In the genomic region with DNA sequence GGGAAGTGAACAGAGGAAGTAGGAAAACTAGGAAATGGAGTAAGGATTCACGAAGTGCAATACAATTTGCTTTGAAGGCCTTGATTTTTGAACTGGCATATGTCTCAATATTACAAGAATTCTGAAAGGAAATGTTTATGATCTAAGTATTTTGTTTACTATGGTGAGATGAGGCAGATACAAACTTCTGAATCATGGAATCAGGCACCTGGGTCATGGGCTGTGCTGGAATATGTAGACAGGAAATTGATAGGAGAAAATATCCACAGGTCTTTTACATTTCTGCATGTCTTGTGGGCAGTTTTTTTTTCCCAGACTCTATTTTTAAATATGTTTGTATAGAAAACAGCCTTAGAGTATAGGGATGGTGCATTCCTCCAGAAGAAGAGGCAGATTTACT, we compare ENCODE assay signal across 25 cellular contexts.
"Had no signal": no experiment of that assay in that cellular context is flagged by ENCODE, and none has a peak within 500 bp of the region (broad histone marks: within the 10 kb centered on the region; RNA-seq: fewer than 3 reads in every experiment).

No MANE protein-coding gene starts in this region.

- H3K4me1 Mint-ChIP-seq: naive thymus-derived CD8-positive, alpha-beta T cell; nephron progenitor cell; neural crest cell; stimulated activated effector memory CD8-positive, alpha-beta T cell treated with anti-CD3 and anti-CD28 coated beads, Interleukin-12 subunit alpha, Interleukin-12 subunit beta, amount 100 ng/mL, for 72 hours; stimulated activated naive B cell treated with anti-CD40 and anti-IgM and Interleukin-4, amounts not matched to agents 10 μg/mL and 1 μg/mL and 100 μg/mL, for 72 hours had no signal

- H3K27me3 Mint-ChIP-seq: natural killer cell treated with Interleukin-12 subunit alpha and Interleukin-12 subunit beta and Interleukin-15 and Interleukin-18, amount 100 ng/mL, for 72 hours; progenitor cell of endocrine pancreas; stimulated activated naive B cell treated with anti-CD40 and anti-IgM and Interleukin-4, amounts not matched to agents 10 μg/mL and 1 μg/mL and 100 μg/mL, for 72 hours; stimulated activated naive CD8-positive, alpha-beta T cell treated with anti-CD3 and anti-CD28 coated beads, Interleukin-15, Interleukin-2, amounts not matched to agents 100 ng/mL and 50 ng/mL, for 24 hours had no signal

- H3K4me3 Mint-ChIP-seq: naive thymus-derived CD8-positive, alpha-beta T cell; natural killer cell treated with Interleukin-12 subunit alpha and Interleukin-12 subunit beta and Interleukin-15 and Interleukin-18, amount 100 ng/mL, for 72 hours; nephron progenitor cell; neural crest cell; stimulated activated effector memory CD8-positive, alpha-beta T cell treated with anti-CD3 and anti-CD28 coated beads, Interleukin-12 subunit alpha, Interleukin-12 subunit beta, amount 100 ng/mL, for 72 hours; stimulated activated naive B cell treated with anti-CD40 and anti-IgM and Interleukin-4, amounts not matched to agents 10 μg/mL and 1 μg/mL and 100 μg/mL, for 72 hours; stimulated activated naive CD8-positive, alpha-beta T cell treated with anti-CD3 and anti-CD28 coated beads, Interleukin-15, Interleukin-2, amounts not matched to agents 100 ng/mL and 50 ng/mL, for 24 hours had no signal

- H3K36me3 Mint-ChIP-seq: naive thymus-derived CD8-positive, alpha-beta T cell; natural killer cell treated with Interleukin-12 subunit alpha and Interleukin-12 subunit beta and Interleukin-15 and Interleukin-18, amount 100 ng/mL, for 72 hours; stimulated activated effector memory CD8-positive, alpha-beta T cell treated with anti-CD3 and anti-CD28 coated beads, Interleukin-12 subunit alpha, Interleukin-12 subunit beta, amount 100 ng/mL, for 72 hours; stimulated activated naive B cell treated with anti-CD40 and anti-IgM and Interleukin-4, amounts not matched to agents 10 μg/mL and 1 μg/mL and 100 μg/mL, for 72 hours had no signal

- H3K27ac Mint-ChIP-seq: naive thymus-derived CD8-positive, alpha-beta T cell; natural killer cell treated with Interleukin-12 subunit alpha and Interleukin-12 subunit beta and Interleukin-15 and Interleukin-18, amount 100 ng/mL, for 72 hours; nephron progenitor cell; stimulated activated effector memory CD8-positive, alpha-beta T cell treated with anti-CD3 and anti-CD28 coated beads, Interleukin-12 subunit alpha, Interleukin-12 subunit beta, amount 100 ng/mL, for 72 hours; stimulated activated naive B cell treated with anti-CD40 and anti-IgM and Interleukin-4, amounts not matched to agents 10 μg/mL and 1 μg/mL and 100 μg/mL, for 72 hours; stimulated activated naive CD8-positive, alpha-beta T cell treated with anti-CD3 and anti-CD28 coated beads, Interleukin-15, Interleukin-2, amounts not matched to agents 100 ng/mL and 50 ng/mL, for 24 hours had no signal

- DNase-seq: naive thymus-derived CD8-positive, alpha-beta T cell; nephron progenitor cell; nucleus accumbens; ovary; posterior cingulate gyrus; psoas muscle; right cardiac atrium; right lobe of liver; sigmoid colon; small intestine; stimulated activated CD4-positive, alpha-beta T cell treated with anti-CD3 and anti-CD28 coated beads, Interleukin-15, amount 100 ng/mL, for 24 hours; stimulated activated CD4-positive, alpha-beta T cell treated with anti-CD3 and anti-CD28 coated beads, Interleukin-2, amount 100 ng/mL, for 24 hours; stimulated activated CD4-positive, alpha-beta T cell treated with anti-CD3 and anti-CD28 coated beads, Interleukin-2, amount 100 ng/mL, for 48 hours; stimulated activated CD4-positive, alpha-beta T cell treated with anti-CD3 and anti-CD28 coated beads, Interleukin-4, amount 100 ng/mL, for 24 hours; stimulated activated naive B cell treated with anti-CD40 and anti-IgM and Interleukin-4, amounts not matched to agents 10 μg/mL and 1 μg/mL and 100 μg/mL, for 72 hours; stimulated activated naive CD4-positive, alpha-beta T cell treated with Interleukin-2 at 50 U/mL for 16 hours; stomach; thyroid gland; trophoblast cell; upper lobe of left lung had no signal
